ENCODE assay signal across 8 cellular contexts in the genomic region with DNA sequence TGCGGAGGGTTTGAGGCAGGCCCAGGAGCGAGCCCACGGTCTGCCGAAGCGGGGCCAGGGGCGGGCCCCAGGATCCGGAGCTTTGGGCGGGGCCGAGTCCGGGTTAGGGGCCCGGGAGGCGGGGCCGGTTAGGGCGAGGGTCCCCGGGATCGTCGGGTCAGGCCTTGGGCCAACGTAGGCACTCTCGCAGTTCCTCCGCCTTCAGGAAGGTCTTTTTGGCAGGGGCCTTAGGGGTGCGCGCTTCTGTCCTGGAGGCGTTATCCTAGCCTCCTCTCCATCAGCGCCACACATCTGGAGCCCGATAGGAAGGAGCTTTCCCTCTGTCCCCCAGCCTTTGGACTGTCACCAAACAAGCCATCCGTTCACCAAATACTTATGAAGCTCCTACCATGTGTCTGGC.
A peak's percentile ranks its signal among the peaks of the same experiment; 100 is the strongest.
DNase-seq lines count a peak whose midpoint lies in the region; ATAC-seq, FAIRE-seq and TF ChIP-seq lines count a peak whose summit lies in the region.
"Not testable (repeated sequence)": the region's sequence is repeated elsewhere in the genome, so short reads cannot be mapped to it uniquely, and the experiment has no call there.

No MANE protein-coding gene starts in this region.

- POLR2A ChIA-PET in CD4-positive, alpha-beta T cell (lab: Charles Lee) = interaction anchor here (1.1 kb wide), 1 partner anchor 192 kb away, joined by 6 read pairs; no protein-coding TSS in a partner anchor

- not testable (repeated sequence) for H3K9me3 Mint-ChIP-seq in CD4-positive, alpha-beta T cell; activated naive CD4-positive, alpha-beta T cell treated with anti-CD3 and anti-CD28 coated beads, Interleukin-2, amount 50 U/mL, for 24 hours; endothelial cell (ENCODE audit: unreplicated experiment)

- not testable (repeated sequence) for H3K36me3 Mint-ChIP-seq in CD4-positive, alpha-beta T cell (ENCODE audit: low read depth); activated naive CD4-positive, alpha-beta T cell treated with anti-CD3 and anti-CD28 coated beads, Interleukin-2, amount 50 U/mL, for 24 hours; endothelial cell (ENCODE audit: low read depth, unreplicated experiment)

- dilution Hi-C loops in keratinocyte (cut with MboI; ENCODE audit: extremely low pct_ligation_motif_present, low sequenced_read_pairs) = not testable (repeated sequence)

- not testable (repeated sequence) for TF ChIP-seq EP300 in suprapubic skin (IDR thresholded peaks at IDR 0.05)

- TF ChIP-seq CTCF in CD4-positive, alpha-beta T cell (IDR thresholded peaks at IDR 0.05); Peyer's patch (IDR thresholded peaks at IDR 0.05); endothelial cell (IDR thresholded peaks at IDR 0.05; ENCODE audit: unreplicated experiment); keratinocyte (optimal IDR thresholded peaks at IDR 0.05 in 1 of 3, IDR thresholded peaks at IDR 0.05 in 1 of 3, conservative IDR thresholded peaks at IDR 0.05 in 1 of 3; ENCODE audit: extremely low read depth in 1 of 3, insufficient read depth in 2 of 3, low read length in 3 of 3); suprapubic skin (IDR thresholded peaks at IDR 0.05): not testable (repeated sequence)

- not testable (repeated sequence) for TF ChIP-seq POLR2A in Peyer's patch (IDR thresholded peaks at IDR 0.05); suprapubic skin (IDR thresholded peaks at IDR 0.05)

- H4K20me1 ChIP-seq in keratinocyte (ENCODE audit: control insufficient read depth, extremely low read depth, insufficient read depth, low read length) = not testable (repeated sequence)

- not testable (repeated sequence) for H3K9me1 ChIP-seq in keratinocyte (ENCODE audit: control insufficient read depth, extremely low read depth, insufficient read depth, low read length)

- not testable (repeated sequence) for H3K36me3 ChIP-seq in Peyer's patch; keratinocyte (ENCODE audit: control insufficient read depth in 2 of 2, extremely low read depth in 1 of 2, insufficient read depth in 2 of 2, low read length in 2 of 2); neuron (ENCODE audit: insufficient read depth, low read length); suprapubic skin

- peak overlapping the region; percentile 58 for H3K9ac ChIP-seq in keratinocyte (ENCODE audit: control insufficient read depth, extremely low read depth, insufficient read depth, low read length)

- H3K4me3 Mint-ChIP-seq in CD4-positive, alpha-beta T cell = peak overlapping the region; percentile 88
- peak overlapping the region; percentile 89 for H3K4me3 Mint-ChIP-seq in activated naive CD4-positive, alpha-beta T cell treated with anti-CD3 and anti-CD28 coated beads, Interleukin-2, amount 50 U/mL, for 24 hours
- H3K4me3 Mint-ChIP-seq in endothelial cell (ENCODE audit: unreplicated experiment) = peak overlapping the region; percentile 78

- H3K27me3 ChIP-seq in CD4-positive, alpha-beta T cell (ENCODE audit: control insufficient read depth, insufficient read depth, low read length); Peyer's patch; keratinocyte (ENCODE audit: control insufficient read depth, extremely low read depth, insufficient read depth, low read length); neuron (ENCODE audit: insufficient read depth, low read length); suprapubic skin: not testable (repeated sequence)

- H3K4me2 ChIP-seq in keratinocyte (ENCODE audit: control insufficient read depth, extremely low read depth, insufficient read depth, low read depth, low read length) = peak overlapping the region; percentile 60

- H2AFZ ChIP-seq in keratinocyte (ENCODE audit: control insufficient read depth, low read length) = peak overlapping the region; percentile 73
- H2AFZ ChIP-seq in neuron (ENCODE audit: low read depth, low read length) = peak overlapping the region; percentile 48

- H3K4me1 ChIP-seq in Peyer's patch (peaks cover 0 to 11% (median 0%) of the 10 kb centered on the region in 4 donors), suprapubic skin (peaks cover 14% of the 10 kb centered on the region)
- H3K4me1 ChIP-seq in keratinocyte (ENCODE audit: control insufficient read depth, extremely low read depth, insufficient read depth, low read length); neuron (ENCODE audit: insufficient read depth, low read length): not testable (repeated sequence)

- H3K4me1 Mint-ChIP-seq in CD4-positive, alpha-beta T cell (ENCODE audit: low read depth) = peaks cover 18% of the 10 kb centered on the region
- H3K4me1 Mint-ChIP-seq in activated naive CD4-positive, alpha-beta T cell treated with anti-CD3 and anti-CD28 coated beads, Interleukin-2, amount 50 U/mL, for 24 hours = peaks cover 25% of the 10 kb centered on the region
- H3K4me1 Mint-ChIP-seq in endothelial cell (ENCODE audit: unreplicated experiment) = not testable (repeated sequence)

- peak in 1 of 10 experiments; percentile 4 for DNase-seq in CD4-positive, alpha-beta T cell
- DNase-seq in HuH-7 (ENCODE audit: low spot score) (peak; percentile 78), endothelial cell (ENCODE audit: low spot score) (peak; percentile 64)
- not testable (repeated sequence) for DNase-seq in Peyer's patch; keratinocyte (ENCODE audit: low read depth, low spot score); suprapubic skin (ENCODE audit: low spot score in 2 of 2)

- not testable (repeated sequence) for ATAC-seq in CD4-positive, alpha-beta T cell (ENCODE audit: poor library complexity)

- H3K27ac ChIP-seq in CD4-positive, alpha-beta T cell (ENCODE audit: low read depth, low read length) = peak overlapping the region; percentile 65
- H3K27ac ChIP-seq in Peyer's patch (peak overlapping the region; percentile 88 to 91 (median 90)), suprapubic skin (peak overlapping the region; percentile 86)
- H3K27ac ChIP-seq in keratinocyte (ENCODE audit: control insufficient read depth, insufficient read depth, low read length) = not testable (repeated sequence)

- intact Hi-C loops in CD4-positive, alpha-beta T cell (cut with DNase I, micrococcal nuclease) = loop anchor here in 1 of 2 experiments (5.0 to 10.0 kb wide), 3 partner anchors 226 to 691 kb away; a partner anchor contains a TSS

- H3K9me3 ChIP-seq in CD4-positive, alpha-beta T cell (ENCODE audit: control insufficient read depth, low read length); Peyer's patch; keratinocyte (ENCODE audit: control insufficient read depth, low read depth, low read length); neuron (ENCODE audit: low read length); suprapubic skin: not testable (repeated sequence)

- H3K79me2 ChIP-seq in keratinocyte (ENCODE audit: control insufficient read depth, insufficient read depth, low read length) = not testable (repeated sequence)

- H3K4me3 ChIP-seq in Peyer's patch = peak overlapping the region; percentile 65 to 89 (median 74)
- peak overlapping the region; percentile 44 to 51 (median 51) for H3K4me3 ChIP-seq in keratinocyte (ENCODE audit: control insufficient read depth in 2 of 3, extremely low read depth in 1 of 3, insufficient read depth in 2 of 3, low read depth in 1 of 3, low read length in 3 of 3)
- H3K4me3 ChIP-seq in neuron (ENCODE audit: low read length) = peak overlapping the region; percentile 53
- peak overlapping the region; percentile 59 for H3K4me3 ChIP-seq in suprapubic skin

- CTCF ChIA-PET in CD4-positive, alpha-beta T cell (lab: Charles Lee) = interaction anchor here (0.7 kb wide), 1 partner anchor 177 kb away, joined by 3 read pairs; a partner anchor contains a TSS

- H3K27me3 Mint-ChIP-seq in CD4-positive, alpha-beta T cell; activated naive CD4-positive, alpha-beta T cell treated with anti-CD3 and anti-CD28 coated beads, Interleukin-2, amount 50 U/mL, for 24 hours; endothelial cell (ENCODE audit: unreplicated experiment): not testable (repeated sequence)

- peak overlapping the region; percentile 95 for H3K27ac Mint-ChIP-seq in CD4-positive, alpha-beta T cell
- peak overlapping the region; percentile 79 for H3K27ac Mint-ChIP-seq in activated naive CD4-positive, alpha-beta T cell treated with anti-CD3 and anti-CD28 coated beads, Interleukin-2, amount 50 U/mL, for 24 hours
- not testable (repeated sequence) for H3K27ac Mint-ChIP-seq in endothelial cell (ENCODE audit: unreplicated experiment)

- WGBS in suprapubic skin = 0% methylated on average over 9 of the region's 26 CpGs

- not testable (repeated sequence) for FAIRE-seq in keratinocyte (lab: Jason Lieb, UNC)
